Comparison of ENCODE assay signal across 19 cellular contexts in genomic region chr1:185388815-185389214, GRCh38.
A peak's percentile ranks its signal among the peaks of the same experiment; 100 is the strongest.
DNase-seq lines count a peak whose midpoint lies in the region; ATAC-seq and TF ChIP-seq lines count a peak whose summit lies in the region.
"Had no signal": no experiment of that assay in that cellular context is flagged by ENCODE, and none has a peak within 500 bp of the region (broad histone marks: within the 10 kb centered on the region; RNA-seq: fewer than 3 reads in every experiment).

No MANE protein-coding gene starts in this region.

- H3K4me1 ChIP-seq in hepatocyte (ENCODE audit: insufficient read depth), result peaks cover 5% of the 10 kb centered on the region
- H3K4me1 ChIP-seq: BE2C, BLaER1 had no signal

- H2AFZ ChIP-seq in hepatocyte, result no peak overlapping the region

- no peaks in the 10 kb centered on the region for H3K36me3 Mint-ChIP-seq in activated T-helper 17 cell treated with anti-CD3 and anti-CD28 coated beads, Interleukin-2, amount 50 U/mL, for 72 hours (ENCODE audit: low read depth)
- H3K36me3 Mint-ChIP-seq: CD14-positive monocyte; CD4-positive, alpha-beta memory T cell; CD4-positive, CD25-positive, alpha-beta regulatory T cell; CD8-positive, alpha-beta memory T cell had no signal

- no peaks in the 10 kb centered on the region for H3K27me3 Mint-ChIP-seq in activated T-helper 17 cell treated with anti-CD3 and anti-CD28 coated beads, Interleukin-2, amount 50 U/mL, for 72 hours
- H3K27me3 Mint-ChIP-seq: CD4-positive, alpha-beta memory T cell; CD4-positive, CD25-positive, alpha-beta regulatory T cell; CD8-positive, alpha-beta memory T cell had no signal

- no peak overlapping the region for H3K4me3 ChIP-seq in hepatocyte
- H3K4me3 ChIP-seq: BLaER1 had no signal

- no peaks in the 10 kb centered on the region for H3K9me3 ChIP-seq in hepatocyte (ENCODE audit: low read depth)
- H3K9me3 ChIP-seq: BE2C, BLaER1 had no signal

- peaks cover 4% of the 10 kb centered on the region for H3K9me3 Mint-ChIP-seq in activated T-helper 17 cell treated with anti-CD3 and anti-CD28 coated beads, Interleukin-2, amount 50 U/mL, for 72 hours

- no peaks in the 10 kb centered on the region for H3K9me2 ChIP-seq in hepatocyte (replicated peaks; ENCODE audit: insufficient read depth)

- no peaks in the 10 kb centered on the region for H3K79me2 ChIP-seq in hepatocyte

- no peaks in the 10 kb centered on the region for H3K4me1 Mint-ChIP-seq in activated T-helper 17 cell treated with anti-CD3 and anti-CD28 coated beads, Interleukin-2, amount 50 U/mL, for 72 hours
- H3K4me1 Mint-ChIP-seq: CD14-positive monocyte had no signal

- H3K27ac ChIP-seq in hepatocyte, result peak overlapping the region; percentile 31
- H3K27ac ChIP-seq: BLaER1 had no signal

- no peak for TF ChIP-seq CTCF in hepatocyte (IDR thresholded peaks at IDR 0.05; ENCODE audit: poor library complexity)

- H3K27me3 ChIP-seq in hepatocyte, result no peaks in the 10 kb centered on the region
- H3K27me3 ChIP-seq: BE2C, BLaER1 had no signal

- H3K4me2 ChIP-seq in hepatocyte, result no peak overlapping the region
- H3K4me2 ChIP-seq: BLaER1 had no signal

- DNase-seq in OCI-M1 (lab: John Stamatoyannopoulos, UW), result peak; percentile 60
- DNase-seq in hepatocyte (ENCODE audit: low spot score), result no peak
- no peak for DNase-seq in DMS153 treated with DMSO at 0.1 percent for 48 hours (lab: John Stamatoyannopoulos, UW; ENCODE audit: unreplicated experiment)
- DNase-seq: 8988T; ACHN; BE2C; C1 segment of cervical spinal cord; CD4-positive, alpha-beta memory T cell; CD4-positive, CD25-positive, alpha-beta regulatory T cell; CD8-positive, alpha-beta memory T cell; COR-L47; DMS 273 treated with DMSO at 0.1 percent for 48 hours; DMS153; DMS79 treated with DMSO at 0.1 percent for 48 hours; GF-D8 had no signal

- H4K20me1 ChIP-seq in hepatocyte (ENCODE audit: insufficient read depth, poor library complexity, severe bottlenecking), result no peaks in the 10 kb centered on the region
- H4K20me1 ChIP-seq: BLaER1 had no signal

- no peak overlapping the region for H3K4me3 Mint-ChIP-seq in activated T-helper 17 cell treated with anti-CD3 and anti-CD28 coated beads, Interleukin-2, amount 50 U/mL, for 72 hours
- H3K4me3 Mint-ChIP-seq: CD14-positive monocyte; CD4-positive, alpha-beta memory T cell had no signal

- peak overlapping the region; percentile 36 for H3K27ac Mint-ChIP-seq in activated T-helper 17 cell treated with anti-CD3 and anti-CD28 coated beads, Interleukin-2, amount 50 U/mL, for 72 hours
- H3K27ac Mint-ChIP-seq: CD14-positive monocyte; CD4-positive, alpha-beta memory T cell; CD4-positive, CD25-positive, alpha-beta regulatory T cell had no signal

- H3K36me3 ChIP-seq in hepatocyte (replicated peaks; ENCODE audit: insufficient read depth, low read depth), result no peaks in the 10 kb centered on the region
- H3K36me3 ChIP-seq: BE2C, BLaER1 had no signal

- no peak for ATAC-seq in activated T-helper 17 cell treated with anti-CD3 and anti-CD28 coated beads, Interleukin-2, amount 50 U/mL, for 72 hours (replicated peaks)
- ATAC-seq in HG03280 (IDR thresholded peaks at IDR 0.05; ENCODE audit: unreplicated experiment), result no peak
